Comparison of ENCODE assay signal across 1 cellular context in the genomic region with DNA sequence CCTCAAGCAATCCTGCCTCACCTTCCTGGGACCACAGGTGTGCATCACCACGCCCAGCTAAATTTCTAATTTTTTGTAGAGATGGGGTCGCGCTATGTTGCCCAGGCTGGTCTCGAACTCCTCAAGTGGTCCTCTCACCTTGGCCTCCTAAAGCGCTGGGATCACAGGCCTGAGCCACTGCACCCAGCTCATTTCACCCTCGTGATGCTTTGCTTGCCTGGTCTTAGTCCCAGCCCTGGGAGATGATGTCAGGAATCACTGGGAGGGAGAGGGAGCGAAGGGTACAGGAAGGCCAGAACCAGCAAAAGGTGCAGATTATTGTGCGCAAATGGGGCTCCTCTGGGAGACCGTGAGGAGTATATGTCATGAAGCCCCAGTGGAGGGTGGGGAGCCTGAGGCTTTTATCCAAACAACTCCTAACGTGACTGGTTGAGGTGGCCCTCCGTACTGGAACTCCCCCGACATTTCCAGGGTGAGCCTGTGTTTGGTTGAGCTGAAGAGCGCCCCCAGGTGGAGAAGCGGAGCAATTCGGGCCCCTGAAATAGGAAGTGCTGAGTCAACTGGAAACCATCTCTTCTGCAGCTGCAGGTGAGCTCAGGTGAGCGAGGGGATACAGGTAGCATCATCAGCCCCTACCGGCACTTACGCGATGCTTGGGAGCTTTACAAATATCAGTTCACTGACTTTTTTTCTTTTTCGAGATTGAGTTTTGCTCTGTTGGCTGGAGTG.
TF ChIP-seq lines count a peak whose summit lies in the region.

No MANE protein-coding gene starts in this region.

TF ChIP-seq in H1, 55 proteins besides CTCF, POLR2A, EP300 and RAD21 (continued from another document):
- TF ChIP-seq CHD2 (IDR thresholded peaks at IDR 0.05; ENCODE audit: low read length) (no peak), GABPA (IDR thresholded peaks at IDR 0.05; ENCODE audit: borderline replicate concordance, insufficient read depth, low read length) (no peak), BRCA1 (IDR thresholded peaks at IDR 0.05; ENCODE audit: low read depth, low read length) (no peak), FOSL1 (IDR thresholded peaks at IDR 0.05; ENCODE audit: insufficient read depth, low read depth, low read length) (no peak), KDM5A (IDR thresholded peaks at IDR 0.05; ENCODE audit: low read length) (no peak), TCF12 (IDR thresholded peaks at IDR 0.05; ENCODE audit: low read depth, low read length) (0 out of 2 replicates have a peak, but pooled peaks have one; percentile 45), CBX5 (IDR thresholded peaks at IDR 0.05; ENCODE audit: low read depth, low read length) (no peak), TEAD4 (IDR thresholded peaks at IDR 0.05; ENCODE audit: low read depth, low read length) (0 out of 2 replicates have a peak, but pooled peaks have one; percentile 35), YY1 (IDR thresholded peaks at IDR 0.05; ENCODE audit: low read depth, low read length) (peak; percentile 70; the same call in 1 of the 2 replicates), GTF2F1 (IDR thresholded peaks at IDR 0.05; ENCODE audit: borderline replicate concordance, low read depth, low read length) (no peak), EZH2 (IDR thresholded peaks at IDR 0.05; ENCODE audit: low read depth, low read length, severe bottlenecking) (no peak), SAP30 (IDR thresholded peaks at IDR 0.05; ENCODE audit: insufficient read depth, insufficient replicate concordance, low read length) (no peak), JUN (IDR thresholded peaks at IDR 0.05; ENCODE audit: low read depth, low read length) (peak; percentile 71; the same call in 1 of the 2 replicates), SRF (IDR thresholded peaks at IDR 0.05; ENCODE audit: low read depth, low read length) (no peak), BACH1 (IDR thresholded peaks at IDR 0.05; ENCODE audit: low read length) (peak; percentile 99), PHF8 (conservative IDR thresholded peaks at IDR 0.05; ENCODE audit: low read depth, low read length) (no peak), CBX8 (IDR thresholded peaks at IDR 0.05; ENCODE audit: borderline replicate concordance, low read depth, low read length) (no peak), ASH2L (IDR thresholded peaks at IDR 0.05; ENCODE audit: low read length) (peak; percentile 61), SP4 (IDR thresholded peaks at IDR 0.05; ENCODE audit: low read length) (0 out of 2 replicates have a peak, but pooled peaks have one; percentile 34), CTBP2 (IDR thresholded peaks at IDR 0.05; ENCODE audit: borderline replicate concordance, insufficient read depth, insufficient read length, low read length) (no peak), HDAC6 (IDR thresholded peaks at IDR 0.05; ENCODE audit: low read depth, low read length) (no peak), TAF1 (IDR thresholded peaks at IDR 0.05; ENCODE audit: low read depth, low read length) (no peak; the same call in 1 of the 2 replicates), MAFK (IDR thresholded peaks at IDR 0.05; ENCODE audit: low read depth, low read length) (peak; percentile 99), JUND (IDR thresholded peaks at IDR 0.05; ENCODE audit: low read length) (peak; percentile 70), NRF1 (IDR thresholded peaks at IDR 0.05; ENCODE audit: low read depth, low read length) (no peak), RNF2 (IDR thresholded peaks at IDR 0.05; ENCODE audit: borderline replicate concordance, low read depth, low read length, missing control alignments, poor library complexity, severe bottlenecking) (no peak), SIN3A (conservative IDR thresholded peaks at IDR 0.05 in 1 of 2, IDR thresholded peaks at IDR 0.05 in 1 of 2; ENCODE audit: low read depth in 1 of 2, low read length in 2 of 2) (peak in 1 of 2 experiments; percentile 52; a peak in 1 of 4 replicates), KDM1A (IDR thresholded peaks at IDR 0.05; ENCODE audit: borderline replicate concordance, low read length) (no peak)
- TF ChIP-seq, protein P1, sequence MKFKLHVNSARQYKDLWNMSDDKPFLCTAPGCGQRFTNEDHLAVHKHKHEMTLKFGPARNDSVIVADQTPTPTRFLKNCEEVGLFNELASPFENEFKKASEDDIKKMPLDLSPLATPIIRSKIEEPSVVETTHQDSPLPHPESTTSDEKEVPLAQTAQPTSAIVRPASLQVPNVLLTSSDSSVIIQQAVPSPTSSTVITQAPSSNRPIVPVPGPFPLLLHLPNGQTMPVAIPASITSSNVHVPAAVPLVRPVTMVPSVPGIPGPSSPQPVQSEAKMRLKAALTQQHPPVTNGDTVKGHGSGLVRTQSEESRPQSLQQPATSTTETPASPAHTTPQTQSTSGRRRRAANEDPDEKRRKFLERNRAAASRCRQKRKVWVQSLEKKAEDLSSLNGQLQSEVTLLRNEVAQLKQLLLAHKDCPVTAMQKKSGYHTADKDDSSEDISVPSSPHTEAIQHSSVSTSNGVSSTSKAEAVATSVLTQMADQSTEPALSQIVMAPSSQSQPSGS (IDR thresholded peaks at IDR 0.05; ENCODE audit: low read length), result 0 out of 2 replicates have a peak, but pooled peaks have one; percentile 57
- TF ChIP-seq, protein P2, sequence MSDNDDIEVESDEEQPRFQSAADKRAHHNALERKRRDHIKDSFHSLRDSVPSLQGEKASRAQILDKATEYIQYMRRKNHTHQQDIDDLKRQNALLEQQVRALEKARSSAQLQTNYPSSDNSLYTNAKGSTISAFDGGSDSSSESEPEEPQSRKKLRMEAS (IDR thresholded peaks at IDR 0.05), result no peak
